In the genomic region with DNA sequence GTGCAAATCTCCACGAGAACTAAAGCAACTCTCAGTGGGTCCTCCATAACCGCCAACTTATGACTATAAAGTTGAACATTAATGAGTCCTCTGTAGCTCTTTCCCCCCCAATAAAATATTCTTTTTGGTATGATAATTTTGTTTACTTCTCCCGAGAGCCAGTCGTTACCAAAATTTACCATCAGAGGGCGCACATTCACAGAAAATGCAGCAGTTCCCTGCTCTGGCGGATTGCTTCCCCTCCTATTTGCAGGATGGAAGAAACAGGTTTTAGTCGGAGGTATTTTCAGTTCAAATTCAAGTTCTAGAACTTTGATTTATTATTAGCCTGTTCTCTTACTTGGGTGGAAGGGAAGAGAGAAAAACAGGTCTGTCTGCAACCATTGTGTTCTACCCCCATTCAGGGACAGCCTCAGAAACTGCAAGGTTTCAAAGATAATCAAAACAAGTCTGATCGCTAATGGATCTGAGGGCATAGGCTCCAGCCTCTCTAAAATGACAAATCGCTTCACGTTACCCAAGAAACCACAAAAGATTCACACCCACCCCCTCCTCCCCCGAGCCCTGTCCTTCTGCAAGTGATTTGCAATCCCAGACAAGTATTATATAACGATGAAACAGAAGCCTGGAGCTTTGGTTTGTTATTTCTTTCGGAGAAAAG, we compare ENCODE assay signal across 8 cellular contexts.
DNase-seq lines count a peak whose midpoint lies in the region; ATAC-seq, FAIRE-seq and TF ChIP-seq lines count a peak whose summit lies in the region.

No MANE protein-coding gene starts in this region.

- no peak overlapping the region for H3K9ac ChIP-seq in DND-41 (ENCODE audit: low read depth, low read length)

- H3K36me3 ChIP-seq in DND-41 (ENCODE audit: insufficient read depth, low read length): no peaks in the 10 kb centered on the region
- no peaks in the 10 kb centered on the region for H3K36me3 ChIP-seq in naive thymus-derived CD4-positive, alpha-beta T cell (ENCODE audit: control insufficient read depth in 2 of 3, insufficient read depth in 3 of 3, low read length in 3 of 3)

- H3K4me1 Mint-ChIP-seq in naive thymus-derived CD4-positive, alpha-beta T cell: peaks cover 0 to 16% (median 4%) of the 10 kb centered on the region in 7 donors

- H3K4me1 ChIP-seq in DND-41 (ENCODE audit: insufficient read depth, low read length): 0 out of 2 replicates have a peak, but pooled peaks cover 3% of the 10 kb centered on the region
- H3K4me1 ChIP-seq in naive thymus-derived CD4-positive, alpha-beta T cell (ENCODE audit: control insufficient read depth in 2 of 2, insufficient read depth in 2 of 2, low read length in 2 of 2): no peaks in the 10 kb centered on the region

- H2AFZ ChIP-seq in DND-41 (ENCODE audit: low read depth, low read length): no peak overlapping the region

- peak overlapping the region in 2 of 9 donors; percentile 6 to 39 for H3K27ac Mint-ChIP-seq in naive thymus-derived CD4-positive, alpha-beta T cell

- H3K4me3 Mint-ChIP-seq in naive thymus-derived CD4-positive, alpha-beta T cell: peak overlapping the region in 4 of 10 donors; percentile 16 to 48 (median 32)

- ATAC-seq in DND-41 (ENCODE audit: insufficient read depth, low read depth): peak; percentile 57; the same call in 2 of the 3 replicates
- peak; percentile 73 for ATAC-seq in HG03354 (IDR thresholded peaks at IDR 0.05; ENCODE audit: poor library complexity, severe bottlenecking, unreplicated experiment)
- ATAC-seq in naive thymus-derived CD4-positive, alpha-beta T cell: peak; percentile 47

- H4K20me1 ChIP-seq in DND-41 (ENCODE audit: insufficient read depth, low read length): no peaks in the 10 kb centered on the region

- H3K4me2 ChIP-seq in DND-41 (ENCODE audit: insufficient read depth, low read length): peak overlapping the region; percentile 28; the same call in 1 of the 2 replicates

- intact Hi-C loops in naive thymus-derived CD4-positive, alpha-beta T cell (cut with micrococcal nuclease): loop anchor here (1.0 to 5.0 kb wide), 4 partner anchors 847 to 1216 kb away; no protein-coding TSS in a partner anchor

- POLR2A ChIA-PET in naive thymus-derived CD4-positive, alpha-beta T cell (lab: Charles Lee): interaction anchor here (0.6 kb wide), 1 partner anchor 90 kb away, joined by 3 read pairs; no protein-coding TSS in a partner anchor

- FAIRE-seq in H54 (lab: Jason Lieb, UNC): no peak

- H3K27me3 ChIP-seq in DND-41 (ENCODE audit: insufficient read depth, low read length, poor library complexity): peaks cover 6% of the 10 kb centered on the region
- H3K27me3 ChIP-seq in naive thymus-derived CD4-positive, alpha-beta T cell (ENCODE audit: control insufficient read depth in 2 of 2, insufficient read depth in 2 of 2, low read length in 2 of 2): no peaks in the 10 kb centered on the region

- no peaks in the 10 kb centered on the region for H3K36me3 Mint-ChIP-seq in naive thymus-derived CD4-positive, alpha-beta T cell

- H3K27me3 Mint-ChIP-seq in naive thymus-derived CD4-positive, alpha-beta T cell: peaks cover 18 to 59% (median 22%) of the 10 kb centered on the region in 5 donors

- peak; percentile 76 for TF ChIP-seq CTCF in DND-41 (IDR thresholded peaks at IDR 0.05; ENCODE audit: borderline replicate concordance, extremely low read depth, low read length, poor library complexity, severe bottlenecking)
- peak; percentile 73 for TF ChIP-seq CTCF in epithelial cell of proximal tubule (conservative IDR thresholded peaks at IDR 0.05; ENCODE audit: low read depth, low read length)

- H3K4me3 ChIP-seq in DND-41 (ENCODE audit: low read depth in 1 of 2, low read length in 2 of 2) (no peak overlapping the region), epithelial cell of proximal tubule (ENCODE audit: low read depth, low read length) (peak overlapping the region; percentile 26)
- no peak overlapping the region for H3K4me3 ChIP-seq in naive thymus-derived CD4-positive, alpha-beta T cell (ENCODE audit: low read length)

- CTCF ChIA-PET in naive thymus-derived CD4-positive, alpha-beta T cell (lab: Charles Lee): interaction anchor here (0.7 to 4.1 kb wide), 6 partner anchors 950 to 1216 kb away, joined by 4 to 22 read pairs (median 11); no protein-coding TSS in a partner anchor

- no peaks in the 10 kb centered on the region for H3K9me3 Mint-ChIP-seq in naive thymus-derived CD4-positive, alpha-beta T cell

- no peaks in the 10 kb centered on the region for H3K79me2 ChIP-seq in DND-41 (ENCODE audit: insufficient read depth, low read length)

- H3K27ac ChIP-seq in DND-41 (ENCODE audit: low read length) (no peak overlapping the region), temporal lobe (ENCODE audit: low read depth, low read length) (peak overlapping the region; percentile 4)
- H3K27ac ChIP-seq in naive thymus-derived CD4-positive, alpha-beta T cell (ENCODE audit: low read depth, low read length): no peak overlapping the region

- DNase-seq in DND-41 (peak; percentile 52), NOMO-1 (lab: John Stamatoyannopoulos, UW; ENCODE audit: unreplicated experiment in 2 of 2) (peak; percentile 39 to 77), epithelial cell of proximal tubule (ENCODE audit: low read depth) (no peak), H54 (ENCODE audit: insufficient read length, low spot score) (no peak)
- DNase-seq in activated CD8-positive, alpha-beta memory T cell treated with anti-CD3 and anti-CD28 coated beads, Interleukin-2, amount 50 U/mL, for 48 hours: peak; percentile 72
- DNase-seq in naive thymus-derived CD4-positive, alpha-beta T cell: peak; percentile 10 to 61 (median 43)

- no peak for TF ChIP-seq POLR2A in H54 (IDR thresholded peaks at IDR 0.05; ENCODE audit: low read depth, low read length)

- no peaks in the 10 kb centered on the region for H3K9me3 ChIP-seq in DND-41 (ENCODE audit: insufficient read depth, low read length, severe bottlenecking)
- H3K9me3 ChIP-seq in naive thymus-derived CD4-positive, alpha-beta T cell (ENCODE audit: control insufficient read depth in 2 of 3, low read length in 3 of 3): no peaks in the 10 kb centered on the region

Comparison
In these comparisons a context has a peak if more than half of its experiments do, and no peak if none do; other contexts are left out.
1. DNase-seq: peak in DND-41 (single experiment), NOMO-1 (2 of 2), activated CD8-positive, alpha-beta memory T cell treated with anti-CD3 and anti-CD28 coated beads, Interleukin-2, amount 50 U/mL, for 48 hours (single experiment) and naive thymus-derived CD4-positive, alpha-beta T cell (9 of 9); none in epithelial cell of proximal tubule (single experiment) and H54 (single experiment).
2. Peak in every context shown above with its lines, with median percentiles within 50 percentile points of each other: ATAC-seq.